ENCODE assay signal across 1 cellular context in the genomic region with DNA sequence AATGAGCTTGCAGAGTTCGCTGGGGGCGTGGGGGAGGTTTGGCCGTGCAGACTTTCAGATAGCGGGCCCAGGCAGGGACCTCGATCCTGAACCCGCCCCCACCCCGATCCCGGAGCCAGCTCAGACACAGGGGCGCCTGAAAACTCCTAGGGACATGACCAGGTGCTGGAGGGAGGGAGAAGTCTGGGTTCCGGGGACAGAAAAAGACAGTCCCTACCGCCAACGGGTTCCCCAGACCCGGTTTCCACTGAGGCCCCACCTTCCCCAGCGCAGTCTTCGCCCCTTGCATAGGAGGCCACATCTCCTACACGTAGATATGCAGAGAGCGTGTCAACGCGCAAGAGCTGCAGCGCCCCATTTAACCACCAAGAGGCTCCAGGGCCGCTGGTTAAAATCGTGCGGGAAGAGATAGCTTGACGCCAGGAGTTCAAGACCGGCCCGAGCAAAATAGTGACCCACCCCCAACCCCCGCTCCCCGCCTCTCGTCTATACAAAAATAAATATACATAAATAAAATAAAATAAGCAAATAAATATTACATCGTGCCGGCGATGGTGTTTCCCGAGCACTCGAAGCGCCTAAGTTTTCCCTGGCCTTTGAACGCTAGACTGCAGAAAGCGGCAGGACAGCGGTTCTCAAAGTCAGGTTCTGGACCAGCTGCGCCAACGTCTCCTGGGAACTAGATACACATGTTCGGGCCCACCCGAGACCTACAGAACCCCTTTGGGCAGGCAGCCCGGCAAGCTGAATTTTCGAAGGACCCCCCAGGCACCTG.
TF ChIP-seq lines count a peak whose summit lies in the region.

No MANE protein-coding gene starts in this region.

TF ChIP-seq in K562, 482 proteins besides CTCF, POLR2A, EP300 and RAD21 (continued from another document):
- TF ChIP-seq FOXK2 (conservative IDR thresholded peaks at IDR 0.05 in 1 of 2, IDR thresholded peaks at IDR 0.05 in 1 of 2; ENCODE audit: low read depth in 2 of 2) (no peak), SREBF1 (IDR thresholded peaks at IDR 0.05; ENCODE audit: borderline replicate concordance, low read depth, low read length) (no peak), ZNF699 (CRISPR knock-in tag; IDR thresholded peaks at IDR 0.05; ENCODE audit: insufficient replicate concordance) (no peak), HMGN3 (IDR thresholded peaks at IDR 0.05; ENCODE audit: borderline replicate concordance, extremely low read depth, insufficient read length, low read depth, low read length) (no peak), YY1 (IDR thresholded peaks at IDR 0.05; ENCODE audit: borderline replicate concordance in 1 of 3, control insufficient read depth in 1 of 3, extremely low read depth in 1 of 3, insufficient read depth in 3 of 3, insufficient read length in 1 of 3, insufficient replicate concordance in 2 of 3, low read depth in 1 of 3, low read length in 2 of 3) (peak in 1 of 3 experiments; percentile 17), HNRNPUL1 (IDR thresholded peaks at IDR 0.05; ENCODE audit: low read length) (no peak), L3MBTL2 (IDR thresholded peaks at IDR 0.05) (peak; percentile 83)
- TF ChIP-seq, protein P1, sequence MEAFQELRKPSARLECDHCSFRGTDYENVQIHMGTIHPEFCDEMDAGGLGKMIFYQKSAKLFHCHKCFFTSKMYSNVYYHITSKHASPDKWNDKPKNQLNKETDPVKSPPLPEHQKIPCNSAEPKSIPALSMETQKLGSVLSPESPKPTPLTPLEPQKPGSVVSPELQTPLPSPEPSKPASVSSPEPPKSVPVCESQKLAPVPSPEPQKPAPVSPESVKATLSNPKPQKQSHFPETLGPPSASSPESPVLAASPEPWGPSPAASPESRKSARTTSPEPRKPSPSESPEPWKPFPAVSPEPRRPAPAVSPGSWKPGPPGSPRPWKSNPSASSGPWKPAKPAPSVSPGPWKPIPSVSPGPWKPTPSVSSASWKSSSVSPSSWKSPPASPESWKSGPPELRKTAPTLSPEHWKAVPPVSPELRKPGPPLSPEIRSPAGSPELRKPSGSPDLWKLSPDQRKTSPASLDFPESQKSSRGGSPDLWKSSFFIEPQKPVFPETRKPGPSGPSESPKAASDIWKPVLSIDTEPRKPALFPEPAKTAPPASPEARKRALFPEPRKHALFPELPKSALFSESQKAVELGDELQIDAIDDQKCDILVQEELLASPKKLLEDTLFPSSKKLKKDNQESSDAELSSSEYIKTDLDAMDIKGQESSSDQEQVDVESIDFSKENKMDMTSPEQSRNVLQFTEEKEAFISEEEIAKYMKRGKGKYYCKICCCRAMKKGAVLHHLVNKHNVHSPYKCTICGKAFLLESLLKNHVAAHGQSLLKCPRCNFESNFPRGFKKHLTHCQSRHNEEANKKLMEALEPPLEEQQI (IDR thresholded peaks at IDR 0.05) = no peak
- TF ChIP-seq, protein P2, sequence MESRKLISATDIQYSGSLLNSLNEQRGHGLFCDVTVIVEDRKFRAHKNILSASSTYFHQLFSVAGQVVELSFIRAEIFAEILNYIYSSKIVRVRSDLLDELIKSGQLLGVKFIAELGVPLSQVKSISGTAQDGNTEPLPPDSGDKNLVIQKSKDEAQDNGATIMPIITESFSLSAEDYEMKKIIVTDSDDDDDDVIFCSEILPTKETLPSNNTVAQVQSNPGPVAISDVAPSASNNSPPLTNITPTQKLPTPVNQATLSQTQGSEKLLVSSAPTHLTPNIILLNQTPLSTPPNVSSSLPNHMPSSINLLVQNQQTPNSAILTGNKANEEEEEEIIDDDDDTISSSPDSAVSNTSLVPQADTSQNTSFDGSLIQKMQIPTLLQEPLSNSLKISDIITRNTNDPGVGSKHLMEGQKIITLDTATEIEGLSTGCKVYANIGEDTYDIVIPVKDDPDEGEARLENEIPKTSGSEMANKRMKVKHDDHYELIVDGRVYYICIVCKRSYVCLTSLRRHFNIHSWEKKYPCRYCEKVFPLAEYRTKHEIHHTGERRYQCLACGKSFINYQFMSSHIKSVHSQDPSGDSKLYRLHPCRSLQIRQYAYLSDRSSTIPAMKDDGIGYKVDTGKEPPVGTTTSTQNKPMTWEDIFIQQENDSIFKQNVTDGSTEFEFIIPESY (CRISPR knock-in tag; IDR thresholded peaks at IDR 0.05) = 0 out of 2 replicates have a peak, but pooled peaks have one; percentile 40
- TF ChIP-seq, protein P3, sequence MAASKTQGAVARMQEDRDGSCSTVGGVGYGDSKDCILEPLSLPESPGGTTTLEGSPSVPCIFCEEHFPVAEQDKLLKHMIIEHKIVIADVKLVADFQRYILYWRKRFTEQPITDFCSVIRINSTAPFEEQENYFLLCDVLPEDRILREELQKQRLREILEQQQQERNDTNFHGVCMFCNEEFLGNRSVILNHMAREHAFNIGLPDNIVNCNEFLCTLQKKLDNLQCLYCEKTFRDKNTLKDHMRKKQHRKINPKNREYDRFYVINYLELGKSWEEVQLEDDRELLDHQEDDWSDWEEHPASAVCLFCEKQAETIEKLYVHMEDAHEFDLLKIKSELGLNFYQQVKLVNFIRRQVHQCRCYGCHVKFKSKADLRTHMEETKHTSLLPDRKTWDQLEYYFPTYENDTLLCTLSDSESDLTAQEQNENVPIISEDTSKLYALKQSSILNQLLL (CRISPR knock-in tag; IDR thresholded peaks at IDR 0.05; ENCODE audit: borderline replicate concordance) = no peak
